Comparison of ENCODE assay signal across 1 cellular context in genomic region chr6:1396952-1397868, GRCh38.
TF ChIP-seq lines count a peak whose summit lies in the region.

No MANE protein-coding gene starts in this region.

TF ChIP-seq in HepG2, 621 proteins besides CTCF, POLR2A, EP300 and RAD21 (continued from another document):
- no peak for TF ChIP-seq TERF1 (CRISPR knock-in tag; IDR thresholded peaks at IDR 0.05)
- no peak for TF ChIP-seq BHLHE40 (IDR thresholded peaks at IDR 0.05; ENCODE audit: low read length)
- TF ChIP-seq PBX3 (CRISPR knock-in tag; IDR thresholded peaks at IDR 0.05; ENCODE audit: borderline replicate concordance), result no peak
- TF ChIP-seq ZNF615 (CRISPR knock-in tag; IDR thresholded peaks at IDR 0.05; ENCODE audit: borderline replicate concordance), result no peak
- TF ChIP-seq KLF9 (CRISPR knock-in tag; IDR thresholded peaks at IDR 0.05; ENCODE audit: low read depth), result no peak
- TF ChIP-seq PREB (CRISPR knock-in tag; IDR thresholded peaks at IDR 0.05), result no peak
- 0 out of 2 replicates have a peak, but pooled peaks have one; percentile 34 for TF ChIP-seq CBX5 (CRISPR knock-in tag; IDR thresholded peaks at IDR 0.05; ENCODE audit: borderline replicate concordance)
- no peak for TF ChIP-seq NCOA1 (CRISPR knock-in tag; IDR thresholded peaks at IDR 0.05)
- TF ChIP-seq CEBPB (IDR thresholded peaks at IDR 0.05; ENCODE audit: borderline replicate concordance, low read depth, low read length), result no peak
- 0 out of 2 replicates have a peak, but pooled peaks have one; percentile 35 for TF ChIP-seq PITX1 (CRISPR knock-in tag; IDR thresholded peaks at IDR 0.05)
- no peak for TF ChIP-seq GTF2F1 (IDR thresholded peaks at IDR 0.05; ENCODE audit: low read length)
- 0 out of 2 replicates have a peak, but pooled peaks have one; percentile 23 for TF ChIP-seq SALL2 (CRISPR knock-in tag; IDR thresholded peaks at IDR 0.05)
- no peak for TF ChIP-seq ZNF740 (CRISPR knock-in tag; IDR thresholded peaks at IDR 0.05)
- TF ChIP-seq TOPORS (CRISPR knock-in tag; IDR thresholded peaks at IDR 0.05), result no peak
- peak; percentile 65; the same call in 1 of the 2 replicates for TF ChIP-seq KDM2A (CRISPR knock-in tag; IDR thresholded peaks at IDR 0.05; ENCODE audit: borderline replicate concordance, low read depth)
- no peak for TF ChIP-seq HNRNPH1 (optimal IDR thresholded peaks at IDR 0.05; ENCODE audit: low read depth, low read length)
- no peak for TF ChIP-seq ZKSCAN1 (IDR thresholded peaks at IDR 0.05; ENCODE audit: low read length)
- TF ChIP-seq ZIK1 (CRISPR knock-in tag; IDR thresholded peaks at IDR 0.05; ENCODE audit: borderline replicate concordance, low read depth), result no peak
- TF ChIP-seq ZBTB14 (CRISPR knock-in tag; IDR thresholded peaks at IDR 0.05), result no peak
- TF ChIP-seq ZNF800 (CRISPR knock-in tag; IDR thresholded peaks at IDR 0.05), result 0 out of 2 replicates have a peak, but pooled peaks have one; percentile 21
- no peak for TF ChIP-seq HNF1A (IDR thresholded peaks at IDR 0.05; ENCODE audit: low read depth)
- TF ChIP-seq HNF1A (CRISPR knock-in tag; IDR thresholded peaks at IDR 0.05; ENCODE audit: borderline replicate concordance), result no peak
- TF ChIP-seq GATAD2A (CRISPR knock-in tag; IDR thresholded peaks at IDR 0.05), result 0 out of 2 replicates have a peak, but pooled peaks have one; percentile 33
